In the genomic region with DNA sequence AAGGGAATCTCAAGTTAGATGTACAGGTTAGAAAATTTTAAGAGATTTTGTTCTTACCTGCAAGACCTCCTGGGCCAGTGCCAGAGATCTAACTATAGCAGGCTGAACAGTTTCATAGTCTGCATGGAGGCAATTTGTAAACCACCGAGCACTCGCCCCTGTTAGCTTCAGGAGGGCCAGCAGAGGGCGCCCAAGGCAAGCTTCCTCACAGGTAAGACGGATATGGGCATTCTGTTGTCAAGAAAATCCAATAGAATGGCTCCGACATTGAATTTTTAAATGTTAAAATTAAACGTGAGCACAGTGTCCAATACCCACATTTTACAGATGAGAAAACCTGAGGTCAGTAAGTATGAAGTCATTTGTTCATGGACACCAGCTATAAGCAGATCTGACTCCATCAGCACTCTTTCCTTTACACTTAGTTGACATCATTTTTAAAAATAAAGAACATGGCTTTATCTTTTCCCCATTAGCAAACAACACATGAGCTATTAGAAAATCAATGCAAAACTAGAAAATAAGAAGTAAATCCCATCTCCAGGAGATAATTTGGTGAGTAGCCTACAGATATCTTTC, we compare ENCODE assay signal across 8 cellular contexts. TPM values are rescaled to one million over a fixed set of nuclear protein-coding genes. Genes with fewer than 3 reads are reported as not detected.
DNase-seq lines count a peak whose midpoint lies in the region; ATAC-seq, FAIRE-seq and TF ChIP-seq lines count a peak whose summit lies in the region.

No MANE protein-coding gene starts in this region.

- peak; percentile 87 for TF ChIP-seq CTCF in NB4 (IDR thresholded peaks at IDR 0.05; ENCODE audit: low read depth, low read length)
- TF ChIP-seq CTCF in pancreas (IDR thresholded peaks at IDR 0.05): peak; percentile 81 to 85 (median 83)
- TF ChIP-seq CTCF in tibial nerve (IDR thresholded peaks at IDR 0.05): peak; percentile 61 to 91 (median 82)

- no peak overlapping the region for H3K27ac ChIP-seq in SJSA1
- H3K27ac ChIP-seq in pancreas: no peak overlapping the region
- H3K27ac ChIP-seq in tibial nerve: no peak overlapping the region

- H3K27me3 ChIP-seq in SJSA1 (replicated peaks) (no peaks in the 10 kb centered on the region; the same call in 1 of the 2 replicates), pancreas (no peaks in the 10 kb centered on the region), tibial nerve (no peaks in the 10 kb centered on the region)

- H3K4me3 ChIP-seq in NB4 (ENCODE audit: low read depth, low read length) (no peak overlapping the region), SJSA1 (no peak overlapping the region), pancreas (no peak overlapping the region), tibial nerve (no peak overlapping the region)

- peak; percentile 95 to 100 (median 97) for ATAC-seq in pancreas

- no peaks in the 10 kb centered on the region for H3K36me3 ChIP-seq in SJSA1
- H3K36me3 ChIP-seq in pancreas: no peaks in the 10 kb centered on the region
- H3K36me3 ChIP-seq in tibial nerve: no peaks in the 10 kb centered on the region

- TF ChIP-seq EP300 in tibial nerve (IDR thresholded peaks at IDR 0.05): no peak

- peak; percentile 86 for DNase-seq in DMS153 treated with DMSO at 0.1 percent for 48 hours (lab: John Stamatoyannopoulos, UW; ENCODE audit: unreplicated experiment)
- DNase-seq in H4 (ENCODE audit: low spot score): peak; percentile 73
- DNase-seq in NB4 (ENCODE audit: low read depth): peak; percentile 75
- peak; percentile 44 to 64 for DNase-seq in SJSA1 (ENCODE audit: low read depth in 1 of 2, low spot score in 2 of 2)
- DNase-seq in activated gamma-delta T cell treated with anti-CD3 and anti-CD28 coated beads, Interleukin-2, amount 50 U/mL, for 16 hours (ENCODE audit: low read depth): peak; percentile 45
- peak; percentile 56 for DNase-seq in germinal center (ENCODE audit: low spot score)
- peak; percentile 60 to 89 (median 80) for DNase-seq in pancreas
- peak; percentile 40 to 61 for DNase-seq in tibial nerve (ENCODE audit: low spot score in 2 of 2)

- H3K9me3 ChIP-seq in SJSA1 (replicated peaks) (no peaks in the 10 kb centered on the region), pancreas (no peaks in the 10 kb centered on the region), tibial nerve (no peaks in the 10 kb centered on the region)

- no peak for TF ChIP-seq POLR2A in NB4 (IDR thresholded peaks at IDR 0.05; ENCODE audit: extremely low read depth, insufficient read length)
- TF ChIP-seq POLR2A in tibial nerve (IDR thresholded peaks at IDR 0.05): no peak

- FAIRE-seq in pancreas (lab: Jason Lieb, UNC): no peak

- intact Hi-C loops in pancreas (cut with DNase I): no loop called here

- WGBS in pancreas, 2 donors: 0% methylated on average over 6 of the region's 6 CpGs
- 1 to 5% methylated on average over 6 of the region's 6 CpGs for WGBS in tibial nerve, 2 donors

- no peaks in the 10 kb centered on the region for H3K4me1 ChIP-seq in SJSA1 (replicated peaks)
- no peaks in the 10 kb centered on the region for H3K4me1 ChIP-seq in pancreas
- peaks cover 0 to 3% (median 0%) of the 10 kb centered on the region in 4 donors for H3K4me1 ChIP-seq in tibial nerve

RNA-seq across cellular contexts. Expression of a gene that starts 2.2 kb away (rescaled TPM):
- not detected in 2 replicates for total RNA-seq in H4 (2014; rRNA removed; shearing (Covaris generic))
- not detected in 2 replicates for total RNA-seq in SJSA1 (2014; rRNA removed; shearing (Covaris generic))
- total RNA-seq in pancreas (10 to 100 TPM in 5 of 6 donors, 1 to 10 TPM in 1; 9.6 to 27.1 (median 22.6) TPM), tibial nerve (not detected)
- 10 to 100 TPM in 1 of 2 donors, 1 to 10 TPM in 1; 9.4 to 32.3 TPM for polyA plus RNA-seq in pancreas

RNA-seq across cellular contexts. Expression of a gene that starts 40.4 kb away (rescaled TPM):
- total RNA-seq in H4 (2014; rRNA removed; shearing (Covaris generic)): 0.87 and 3.8 TPM in 2 replicates
- total RNA-seq in SJSA1 (2014; rRNA removed; shearing (Covaris generic)): not detected in 2 replicates
- total RNA-seq in pancreas (10 to 100 TPM in 1 of 6 donors, under 1 TPM in 3, not detected in 2; 0.26 to 32.2 (median 0.66) TPM), tibial nerve (not detected)
- polyA plus RNA-seq in pancreas: 1 to 10 TPM in 1 of 2 donors, under 1 TPM in 1; 0.23 to 5.0 TPM

Comparison
In these comparisons a context has a peak if more than half of its experiments do, and no peak if none do; other contexts are left out.
1. RNA of a gene that starts 2.2 kb away (total RNA-seq): 9.6 to 27.1 TPM in pancreas; not detected in H4, not detected in SJSA1 and not detected in tibial nerve; every median in the first group is over 10 times any median in the second.
2. Peak in every context shown above with its lines, with median percentiles within 50 percentile points of each other: DNase-seq and CTCF ChIP-seq.